ENCODE assay signal across 26 cellular contexts in the genomic region with DNA sequence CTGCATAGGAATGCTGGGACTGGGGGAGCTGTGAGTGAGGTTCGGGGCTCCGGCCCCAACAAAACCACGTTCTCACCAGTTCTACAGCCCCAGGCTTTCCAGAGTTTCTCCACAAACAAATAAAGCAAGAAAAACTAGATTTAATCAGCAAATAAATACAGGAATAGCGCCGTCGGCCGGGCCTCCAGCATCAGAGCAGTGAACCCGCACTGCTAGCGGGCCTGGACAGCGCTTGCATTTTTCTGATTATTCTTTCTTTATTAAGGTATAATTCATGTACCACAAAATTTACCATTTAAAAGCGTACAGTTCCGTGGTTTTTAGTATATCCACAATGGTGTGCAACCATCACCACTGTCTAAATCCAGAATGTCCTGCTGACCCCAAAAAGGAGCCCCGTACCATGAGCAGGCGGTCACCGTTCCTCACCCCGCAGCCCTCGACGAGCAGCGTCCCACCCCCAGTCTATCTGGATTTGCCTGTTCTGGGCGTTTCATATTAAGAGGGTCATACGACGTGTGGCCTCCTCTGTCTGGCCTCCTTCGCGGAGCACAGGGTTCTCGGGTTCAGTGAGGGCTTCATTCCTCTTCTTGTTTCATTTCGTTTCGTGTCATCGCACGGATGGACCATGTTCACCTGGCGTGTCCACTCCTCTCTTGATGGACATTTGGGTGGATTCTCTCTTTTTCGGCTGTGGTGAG. TPM values are rescaled to one million over a fixed set of nuclear protein-coding genes. Genes with fewer than 3 reads are reported as not detected.
"Had no signal": no experiment of that assay in that cellular context is flagged by ENCODE, and none has a peak within 500 bp of the region (broad histone marks: within the 10 kb centered on the region; RNA-seq: fewer than 3 reads in every experiment).

No MANE protein-coding gene starts in this region.

- H3K4me3 Mint-ChIP-seq: activated B cell treated with CpG ODN at 0.5 μM for 24 hours; activated CD4-positive, alpha-beta memory T cell treated with anti-CD3 and anti-CD28 coated beads, Interleukin-2, amount 10 ng/mL, durations not matched to agents 7 days and 5 days; mesothelial cell of epicardium; stimulated activated effector memory CD8-positive, alpha-beta T cell treated with anti-CD3 and anti-CD28 coated beads, Interleukin-12 subunit alpha, Interleukin-12 subunit beta, amount 100 ng/mL, for 72 hours; type B pancreatic cell had no signal

- H3K4me1 ChIP-seq: esophagus squamous epithelium, sigmoid colon, testis had no signal

- FAIRE-seq: astrocyte, TTC549 had no signal

- H3K4me2 ChIP-seq: hepatocyte had no signal

- DNase-seq: activated B cell treated with CpG ODN at 0.5 μM for 24 hours; activated CD4-positive, alpha-beta memory T cell treated with anti-CD3 and anti-CD28 coated beads, Interleukin-2, amount 10 ng/mL, durations not matched to agents 7 days and 5 days; activated CD4-positive, alpha-beta T cell treated with anti-CD3 and anti-CD28 coated beads for 48 hours; activated effector memory CD4-positive, alpha-beta T cell treated with anti-CD3 and anti-CD28 coated beads, Interleukin-2, amount 50 U/mL, for 16 hours; activated naive CD4-positive, alpha-beta T cell treated with anti-CD3 and anti-CD28 coated beads, Interleukin-2, amount 50 U/mL, for 16 hours; activated T-cell treated with anti-CD3 and anti-CD28 coated beads, Interleukin-2, amount 50 U/mL, for 48 hours; dermis blood vessel endothelial cell; effector memory CD4-positive, alpha-beta T cell; esophagus squamous epithelium; left colon; sigmoid colon; stimulated activated CD4-positive, alpha-beta T cell treated with anti-CD3 and anti-CD28 coated beads, Interleukin-4, amount 100 ng/mL, for 24 hours; testis had no signal

- H2AFZ ChIP-seq: hepatocyte had no signal

- H3K27ac ChIP-seq: esophagus squamous epithelium, hepatocyte, sigmoid colon, testis had no signal

- ATAC-seq: left colon; stimulated activated effector memory CD8-positive, alpha-beta T cell treated with anti-CD3 and anti-CD28 coated beads, Interleukin-12 subunit alpha, Interleukin-12 subunit beta, amount 100 ng/mL, for 72 hours had no signal

- H3K27me3 ChIP-seq: esophagus squamous epithelium, hepatocyte, sigmoid colon, testis had no signal

- H3K4me1 Mint-ChIP-seq: activated B cell treated with CpG ODN at 0.5 μM for 24 hours; activated CD4-positive, alpha-beta memory T cell treated with anti-CD3 and anti-CD28 coated beads, Interleukin-2, amount 10 ng/mL, durations not matched to agents 7 days and 5 days; stimulated activated effector memory CD8-positive, alpha-beta T cell treated with anti-CD3 and anti-CD28 coated beads, Interleukin-12 subunit alpha, Interleukin-12 subunit beta, amount 100 ng/mL, for 72 hours had no signal

- H3K79me2 ChIP-seq: hepatocyte had no signal

- H3K27me3 Mint-ChIP-seq: activated B cell treated with CpG ODN at 0.5 μM for 24 hours; activated CD4-positive, alpha-beta memory T cell treated with anti-CD3 and anti-CD28 coated beads, Interleukin-2, amount 10 ng/mL, durations not matched to agents 7 days and 5 days; type B pancreatic cell had no signal

- H3K9me3 Mint-ChIP-seq: activated B cell treated with CpG ODN at 0.5 μM for 24 hours; activated CD4-positive, alpha-beta memory T cell treated with anti-CD3 and anti-CD28 coated beads, Interleukin-2, amount 10 ng/mL, durations not matched to agents 7 days and 5 days; mesothelial cell of epicardium; stimulated activated effector memory CD8-positive, alpha-beta T cell treated with anti-CD3 and anti-CD28 coated beads, Interleukin-12 subunit alpha, Interleukin-12 subunit beta, amount 100 ng/mL, for 72 hours; type B pancreatic cell had no signal

- H3K4me3 ChIP-seq: esophagus squamous epithelium, hepatocyte, sigmoid colon, testis had no signal

- H3K27ac Mint-ChIP-seq: activated B cell treated with CpG ODN at 0.5 μM for 24 hours; activated CD4-positive, alpha-beta memory T cell treated with anti-CD3 and anti-CD28 coated beads, Interleukin-2, amount 10 ng/mL, durations not matched to agents 7 days and 5 days; mesothelial cell of epicardium; stimulated activated effector memory CD8-positive, alpha-beta T cell treated with anti-CD3 and anti-CD28 coated beads, Interleukin-12 subunit alpha, Interleukin-12 subunit beta, amount 100 ng/mL, for 72 hours; type B pancreatic cell had no signal

- H3K9me3 ChIP-seq: esophagus squamous epithelium, sigmoid colon, testis had no signal

RNA-seq across cellular contexts. Expression of a gene that starts 35.5 kb away (rescaled TPM):
- total RNA-seq: activated B cell treated with CpG ODN at 0.5 μM for 24 hours; activated CD4-positive, alpha-beta memory T cell treated with anti-CD3 and anti-CD28 coated beads, Interleukin-2, amount 10 ng/mL, durations not matched to agents 7 days and 5 days; astrocyte; dermis blood vessel endothelial cell; esophagus squamous epithelium; hepatocyte; lung microvascular endothelial cell; mesothelial cell of epicardium; omental fat pad; pulmonary artery endothelial cell; sigmoid colon; SK-MEL-5; T-helper 2 cell treated with Interferon-gamma antibody and Interleukin-4, amounts not matched to agents 100 ng/mL and 5 ng/mL, for 36 hours had no signal
- polyA plus RNA-seq: adipose tissue, hepatocyte, neural cell, sigmoid colon had no signal
